1 cellular context compared by ENCODE assay signal in the genomic region with DNA sequence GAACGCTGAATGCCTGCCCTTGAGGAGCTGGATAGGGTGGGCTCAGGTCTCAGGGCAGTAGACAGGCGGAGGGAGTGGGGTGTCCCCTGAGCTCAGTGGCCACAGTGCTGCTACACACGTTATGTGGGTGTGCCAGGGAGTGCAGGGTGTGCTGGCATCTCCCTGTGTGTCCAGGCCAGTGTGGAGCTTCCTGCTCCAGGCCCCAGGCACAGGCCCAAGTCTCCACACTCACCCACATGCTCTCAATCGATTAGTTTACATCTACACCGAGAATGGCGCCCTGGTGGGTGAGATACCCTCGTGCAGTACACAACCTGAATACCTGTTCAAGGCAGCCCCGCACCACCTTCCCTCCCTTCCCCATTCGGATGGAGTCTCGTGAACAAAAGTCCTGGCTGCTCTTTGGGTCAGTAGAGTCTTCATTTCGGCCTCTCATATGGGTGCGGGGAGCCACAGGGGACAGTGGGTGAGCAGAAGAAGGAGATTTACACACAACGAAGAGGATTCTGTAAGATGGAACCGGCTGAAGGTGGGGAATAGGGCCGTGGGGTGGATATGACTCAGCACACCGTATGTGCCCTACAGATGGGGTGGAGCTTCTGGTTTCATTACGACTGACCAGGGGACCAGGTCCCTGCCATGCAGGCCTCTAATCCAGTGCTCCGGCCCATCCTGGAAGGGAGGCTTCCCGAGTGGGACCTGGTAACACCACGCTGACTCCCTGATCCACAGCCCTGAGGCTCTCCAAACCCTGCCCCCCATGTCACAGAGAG.
TF ChIP-seq lines count a peak whose summit lies in the region.

No MANE protein-coding gene starts in this region.

TF ChIP-seq in GM23338, 12 proteins besides CTCF, POLR2A, EP300 and RAD21 (continued from another document):
- no peak for TF ChIP-seq NANOG (IDR thresholded peaks at IDR 0.05; ENCODE audit: borderline replicate concordance)
- no peak for TF ChIP-seq ZNF331 (CRISPR knock-in tag; IDR thresholded peaks at IDR 0.05; ENCODE audit: low read depth)
- TF ChIP-seq EZH2phosphoT487 (IDR thresholded peaks at IDR 0.05; ENCODE audit: unreplicated experiment): no peak
- no peak for TF ChIP-seq EZH2 (IDR thresholded peaks at IDR 0.05; ENCODE audit: low read depth, unreplicated experiment)
